In genomic region chr4:6011271-6011671, GRCh38 we compare ENCODE assay signal across 24 cellular contexts. TPM values are rescaled to one million over a fixed set of nuclear protein-coding genes. Genes with fewer than 3 reads are reported as not detected.
DNase-seq lines count a peak whose midpoint lies in the region; ATAC-seq, FAIRE-seq and TF ChIP-seq lines count a peak whose summit lies in the region.
"Had no signal": no experiment of that assay in that cellular context is flagged by ENCODE, and none has a peak within 500 bp of the region (broad histone marks: within the 10 kb centered on the region; RNA-seq: fewer than 3 reads in every experiment).

No MANE protein-coding gene starts in this region.

- no peaks in the 10 kb centered on the region for H3K9me3 ChIP-seq in kidney (ENCODE audit: control insufficient read depth in 1 of 2, low read length in 2 of 2)
- H3K9me3 ChIP-seq: SJSA1 had no signal

- no peak overlapping the region for H3K4me3 Mint-ChIP-seq in stimulated activated naive B cell treated with anti-CD40 and anti-IgM and Interleukin-4, amounts not matched to agents 10 μg/mL and 1 μg/mL and 100 μg/mL, for 72 hours
- H3K4me3 Mint-ChIP-seq: CD4-positive, CD25-positive, alpha-beta regulatory T cell; T-cell had no signal

- H3K36me3 Mint-ChIP-seq in stimulated activated naive B cell treated with anti-CD40 and anti-IgM and Interleukin-4, amounts not matched to agents 10 μg/mL and 1 μg/mL and 100 μg/mL, for 72 hours = no peaks in the 10 kb centered on the region
- H3K36me3 Mint-ChIP-seq: CD4-positive, CD25-positive, alpha-beta regulatory T cell; T-cell had no signal

- peaks cover 0 to 7% of the 10 kb centered on the region in 2 donors for H3K4me1 Mint-ChIP-seq in stimulated activated naive B cell treated with anti-CD40 and anti-IgM and Interleukin-4, amounts not matched to agents 10 μg/mL and 1 μg/mL and 100 μg/mL, for 72 hours

- no peaks in the 10 kb centered on the region for H3K9me3 Mint-ChIP-seq in stimulated activated naive B cell treated with anti-CD40 and anti-IgM and Interleukin-4, amounts not matched to agents 10 μg/mL and 1 μg/mL and 100 μg/mL, for 72 hours
- H3K9me3 Mint-ChIP-seq: CD4-positive, CD25-positive, alpha-beta regulatory T cell; T-cell had no signal

- H3K4me1 ChIP-seq in kidney (ENCODE audit: control insufficient read depth in 1 of 2, insufficient read depth in 1 of 2, low read depth in 1 of 2, low read length in 2 of 2) = no peaks in the 10 kb centered on the region
- H3K4me1 ChIP-seq: SJSA1 had no signal

- H3K27ac Mint-ChIP-seq in stimulated activated naive B cell treated with anti-CD40 and anti-IgM and Interleukin-4, amounts not matched to agents 10 μg/mL and 1 μg/mL and 100 μg/mL, for 72 hours = no peak overlapping the region
- H3K27ac Mint-ChIP-seq: T-cell had no signal

- no peak for TF ChIP-seq CTCF in C4-2B (conservative IDR thresholded peaks at IDR 0.05)
- TF ChIP-seq CTCF in kidney (IDR thresholded peaks at IDR 0.05; ENCODE audit: borderline replicate concordance, extremely low read depth, insufficient read depth) = no peak

- H3K27ac ChIP-seq in C4-2B = peak overlapping the region; percentile 27
- no peak overlapping the region for H3K27ac ChIP-seq in kidney (ENCODE audit: low read depth in 2 of 2, low read length in 2 of 2)
- H3K27ac ChIP-seq: GM23248, PC-9, SJSA1 had no signal

- no peaks in the 10 kb centered on the region for H3K36me3 ChIP-seq in kidney (ENCODE audit: control insufficient read depth in 1 of 2, insufficient read depth in 2 of 2, low read length in 2 of 2)
- H3K36me3 ChIP-seq: SJSA1 had no signal

- no peak overlapping the region for H3K9ac ChIP-seq in kidney (ENCODE audit: low read length in 2 of 2)
- H3K9ac ChIP-seq: GM23248 had no signal

- DNase-seq in RPMI8226 = peak; percentile 17
- peak; percentile 27 for DNase-seq in kidney
- DNase-seq in stimulated activated naive B cell treated with anti-CD40 and anti-IgM and Interleukin-4, amounts not matched to agents 10 μg/mL and 1 μg/mL and 100 μg/mL, for 72 hours = no peak
- no peak for DNase-seq in NCI-H187 treated with DMSO at 0.1 percent for 48 hours (lab: John Stamatoyannopoulos, UW)
- no peak for DNase-seq in NCI-H1048 (lab: John Stamatoyannopoulos, UW)
- no peak for DNase-seq in iPS-NIHi7 (ENCODE audit: extremely low spot score)
- DNase-seq: CD4-positive, CD25-positive, alpha-beta regulatory T cell; GM23248; H7; MV-4-11; NCI-H446 treated with DMSO at 0.1 percent for 48 hours; NCI-H82; NK-92 treated with Interleukin-12 subunit alpha and Interleukin-12 subunit beta, amount 100 ng/mL, for 24 hours; Right ventricle myocardium superior; T-cell had no signal

- H3K4me3 ChIP-seq in kidney (ENCODE audit: low read length in 2 of 2) = no peak overlapping the region
- H3K4me3 ChIP-seq: GM23248, PC-9, SJSA1 had no signal

- intact Hi-C loops in kidney (cut with DNase I) = no loop called here

- FAIRE-seq in kidney (lab: Jason Lieb, UNC) = no peak
- FAIRE-seq: GM12891, HepG2 had no signal

- ATAC-seq in stimulated activated naive B cell treated with anti-CD40 and anti-IgM and Interleukin-4, amounts not matched to agents 10 μg/mL and 1 μg/mL and 100 μg/mL, for 72 hours (replicated peaks) = peak; percentile 21 to 22
- ATAC-seq: HepG2, T-cell had no signal

- H3K27me3 Mint-ChIP-seq in stimulated activated naive B cell treated with anti-CD40 and anti-IgM and Interleukin-4, amounts not matched to agents 10 μg/mL and 1 μg/mL and 100 μg/mL, for 72 hours = peaks cover 44 to 47% of the 10 kb centered on the region in 2 donors

RNA-seq across cellular contexts. Expression of gene C4orf50, which starts 7.0 kb away (rescaled TPM):
- total RNA-seq in kidney = 0.16 TPM
- polyA plus RNA-seq in kidney (ENCODE audit: insufficient read depth, low read depth, low replicate concordance) = not detected
- total RNA-seq: A673, GM23248, HepG2, HT1080, M059J, PC-9, Right ventricle myocardium superior, RPMI7951, SJSA1 had no signal
- polyA plus RNA-seq: GM23248, HepG2 had no signal

Comparison
In these comparisons a context has a peak if more than half of its experiments do, and no peak if none do; other contexts are left out.
1. DNase-seq: peak in RPMI8226 (single experiment) and kidney (single experiment); none in stimulated activated naive B cell treated with anti-CD40 and anti-IgM and Interleukin-4, amounts not matched to agents 10 μg/mL and 1 μg/mL and 100 μg/mL, for 72 hours (single experiment), NCI-H187 treated with DMSO at 0.1 percent for 48 hours (single experiment), NCI-H1048 (single experiment) and iPS-NIHi7 (single experiment).